Comparison of ENCODE assay signal across 1 cellular context in the genomic region with DNA sequence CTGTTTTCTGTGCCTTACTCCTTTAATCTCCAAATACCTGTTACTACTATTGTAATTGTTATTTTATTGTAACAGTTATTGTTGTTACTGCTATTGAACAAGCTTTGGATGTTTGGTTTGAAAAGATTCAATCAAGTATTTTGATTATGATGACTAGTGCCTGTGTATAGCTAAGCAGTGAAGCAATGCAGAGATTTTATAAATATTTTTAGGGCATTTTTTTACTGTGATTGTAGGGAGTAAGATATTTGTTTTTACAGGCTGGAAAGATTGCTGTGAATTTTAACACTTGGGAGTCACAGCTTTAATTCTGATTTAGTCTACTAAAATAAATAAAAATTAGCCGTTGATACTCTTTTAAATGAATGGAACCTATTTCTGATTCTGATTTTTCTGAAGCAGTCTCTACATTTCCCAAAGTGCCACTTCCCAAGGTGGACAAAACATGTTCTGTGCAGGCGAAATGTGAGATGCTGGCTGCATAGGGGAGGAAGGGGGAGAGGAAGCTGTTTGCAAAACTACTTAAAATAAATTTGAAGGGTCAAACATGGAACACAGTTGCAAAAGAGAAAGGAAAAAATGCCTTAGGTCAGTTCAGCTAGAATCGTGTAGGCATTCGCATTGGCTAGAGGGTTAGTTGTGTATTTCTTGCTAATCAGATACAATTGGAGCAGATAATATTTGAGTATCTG.
TF ChIP-seq lines count a peak whose summit lies in the region.

No MANE protein-coding gene starts in this region.

TF ChIP-seq in GM23338, 12 proteins besides CTCF, POLR2A, EP300 and RAD21 (continued from another document):
- TF ChIP-seq, protein P1, sequence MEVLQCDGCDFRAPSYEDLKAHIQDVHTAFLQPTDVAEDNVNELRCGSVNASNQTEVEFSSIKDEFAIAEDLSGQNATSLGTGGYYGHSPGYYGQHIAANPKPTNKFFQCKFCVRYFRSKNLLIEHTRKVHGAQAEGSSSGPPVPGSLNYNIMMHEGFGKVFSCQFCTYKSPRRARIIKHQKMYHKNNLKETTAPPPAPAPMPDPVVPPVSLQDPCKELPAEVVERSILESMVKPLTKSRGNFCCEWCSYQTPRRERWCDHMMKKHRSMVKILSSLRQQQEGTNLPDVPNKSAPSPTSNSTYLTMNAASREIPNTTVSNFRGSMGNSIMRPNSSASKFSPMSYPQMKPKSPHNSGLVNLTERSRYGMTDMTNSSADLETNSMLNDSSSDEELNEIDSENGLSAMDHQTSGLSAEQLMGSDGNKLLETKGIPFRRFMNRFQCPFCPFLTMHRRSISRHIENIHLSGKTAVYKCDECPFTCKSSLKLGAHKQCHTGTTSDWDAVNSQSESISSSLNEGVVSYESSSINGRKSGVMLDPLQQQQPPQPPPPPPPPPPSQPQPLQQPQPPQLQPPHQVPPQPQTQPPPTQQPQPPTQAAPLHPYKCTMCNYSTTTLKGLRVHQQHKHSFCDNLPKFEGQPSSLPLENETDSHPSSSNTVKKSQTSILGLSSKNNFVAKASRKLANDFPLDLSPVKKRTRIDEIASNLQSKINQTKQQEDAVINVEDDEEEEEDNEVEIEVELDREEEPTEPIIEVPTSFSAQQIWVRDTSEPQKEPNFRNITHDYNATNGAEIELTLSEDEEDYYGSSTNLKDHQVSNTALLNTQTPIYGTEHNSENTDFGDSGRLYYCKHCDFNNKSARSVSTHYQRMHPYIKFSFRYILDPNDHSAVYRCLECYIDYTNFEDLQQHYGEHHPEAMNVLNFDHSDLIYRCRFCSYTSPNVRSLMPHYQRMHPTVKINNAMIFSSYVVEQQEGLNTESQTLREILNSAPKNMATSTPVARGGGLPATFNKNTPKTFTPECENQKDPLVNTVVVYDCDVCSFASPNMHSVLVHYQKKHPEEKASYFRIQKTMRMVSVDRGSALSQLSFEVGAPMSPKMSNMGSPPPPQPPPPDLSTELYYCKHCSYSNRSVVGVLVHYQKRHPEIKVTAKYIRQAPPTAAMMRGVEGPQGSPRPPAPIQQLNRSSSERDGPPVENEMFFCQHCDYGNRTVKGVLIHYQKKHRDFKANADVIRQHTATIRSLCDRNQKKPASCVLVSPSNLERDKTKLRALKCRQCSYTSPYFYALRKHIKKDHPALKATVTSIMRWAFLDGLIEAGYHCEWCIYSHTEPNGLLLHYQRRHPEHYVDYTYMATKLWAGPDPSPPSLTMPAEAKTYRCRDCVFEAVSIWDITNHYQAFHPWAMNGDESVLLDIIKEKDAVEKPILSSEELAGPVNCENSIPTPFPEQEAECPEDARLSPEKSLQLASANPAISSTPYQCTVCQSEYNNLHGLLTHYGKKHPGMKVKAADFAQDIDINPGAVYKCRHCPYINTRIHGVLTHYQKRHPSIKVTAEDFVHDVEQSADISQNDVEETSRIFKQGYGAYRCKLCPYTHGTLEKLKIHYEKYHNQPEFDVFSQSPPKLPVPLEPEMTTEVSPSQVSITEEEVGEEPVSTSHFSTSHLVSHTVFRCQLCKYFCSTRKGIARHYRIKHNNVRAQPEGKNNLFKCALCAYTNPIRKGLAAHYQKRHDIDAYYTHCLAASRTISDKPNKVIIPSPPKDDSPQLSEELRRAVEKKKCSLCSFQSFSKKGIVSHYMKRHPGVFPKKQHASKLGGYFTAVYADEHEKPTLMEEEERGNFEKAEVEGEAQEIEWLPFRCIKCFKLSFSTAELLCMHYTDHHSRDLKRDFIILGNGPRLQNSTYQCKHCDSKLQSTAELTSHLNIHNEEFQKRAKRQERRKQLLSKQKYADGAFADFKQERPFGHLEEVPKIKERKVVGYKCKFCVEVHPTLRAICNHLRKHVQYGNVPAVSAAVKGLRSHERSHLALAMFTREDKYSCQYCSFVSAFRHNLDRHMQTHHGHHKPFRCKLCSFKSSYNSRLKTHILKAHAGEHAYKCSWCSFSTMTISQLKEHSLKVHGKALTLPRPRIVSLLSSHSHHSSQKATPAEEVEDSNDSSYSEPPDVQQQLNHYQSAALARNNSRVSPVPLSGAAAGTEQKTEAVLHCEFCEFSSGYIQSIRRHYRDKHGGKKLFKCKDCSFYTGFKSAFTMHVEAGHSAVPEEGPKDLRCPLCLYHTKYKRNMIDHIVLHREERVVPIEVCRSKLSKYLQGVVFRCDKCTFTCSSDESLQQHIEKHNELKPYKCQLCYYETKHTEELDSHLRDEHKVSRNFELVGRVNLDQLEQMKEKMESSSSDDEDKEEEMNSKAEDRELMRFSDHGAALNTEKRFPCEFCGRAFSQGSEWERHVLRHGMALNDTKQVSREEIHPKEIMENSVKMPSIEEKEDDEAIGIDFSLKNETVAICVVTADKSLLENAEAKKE (CRISPR knock-in tag; IDR thresholded peaks at IDR 0.05), result no peak
- TF ChIP-seq ZNF331 (CRISPR knock-in tag; IDR thresholded peaks at IDR 0.05; ENCODE audit: low read depth) (no peak), EZH2 (IDR thresholded peaks at IDR 0.05; ENCODE audit: low read depth, unreplicated experiment) (no peak), ZNF114 (CRISPR knock-in tag; IDR thresholded peaks at IDR 0.05) (no peak), STAT1 (IDR thresholded peaks at IDR 0.05; ENCODE audit: unreplicated experiment) (no peak), CREB1 (CRISPR knock-in tag; IDR thresholded peaks at IDR 0.05; ENCODE audit: low read depth) (no peak)
- TF ChIP-seq, protein P2, sequence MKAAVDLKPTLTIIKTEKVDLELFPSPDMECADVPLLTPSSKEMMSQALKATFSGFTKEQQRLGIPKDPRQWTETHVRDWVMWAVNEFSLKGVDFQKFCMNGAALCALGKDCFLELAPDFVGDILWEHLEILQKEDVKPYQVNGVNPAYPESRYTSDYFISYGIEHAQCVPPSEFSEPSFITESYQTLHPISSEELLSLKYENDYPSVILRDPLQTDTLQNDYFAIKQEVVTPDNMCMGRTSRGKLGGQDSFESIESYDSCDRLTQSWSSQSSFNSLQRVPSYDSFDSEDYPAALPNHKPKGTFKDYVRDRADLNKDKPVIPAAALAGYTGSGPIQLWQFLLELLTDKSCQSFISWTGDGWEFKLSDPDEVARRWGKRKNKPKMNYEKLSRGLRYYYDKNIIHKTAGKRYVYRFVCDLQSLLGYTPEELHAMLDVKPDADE (IDR thresholded peaks at IDR 0.05), result no peak
TF ChIP-seq in GM23338: peak in this region for 0.
